ENCODE assay signal across 13 cellular contexts in genomic region chr16:84826558-84826941, GRCh38. TPM values are rescaled to one million over a fixed set of nuclear protein-coding genes. Genes with fewer than 3 reads are reported as not detected.
DNase-seq lines count a peak whose midpoint lies in the region; ATAC-seq and TF ChIP-seq lines count a peak whose summit lies in the region.
"Had no signal": no experiment of that assay in that cellular context is flagged by ENCODE, and none has a peak within 500 bp of the region (broad histone marks: within the 10 kb centered on the region; RNA-seq: fewer than 3 reads in every experiment).

No MANE protein-coding gene starts in this region.

- no peak for TF ChIP-seq CTCF in HFFc6 (IDR thresholded peaks at IDR 0.05)
- no peak for TF ChIP-seq CTCF in fibroblast of mammary gland (conservative IDR thresholded peaks at IDR 0.05; ENCODE audit: control insufficient read depth, insufficient read depth, low read depth, low read length)
- no peak for TF ChIP-seq CTCF in spleen (IDR thresholded peaks at IDR 0.05 in 8 of 11, conservative IDR thresholded peaks at IDR 0.05 in 3 of 11)

- H3K27ac Mint-ChIP-seq in HFFc6: peak overlapping the region; percentile 92
- H3K27ac Mint-ChIP-seq: CD4-positive, CD25-positive, alpha-beta regulatory T cell had no signal

- H3K4me1 ChIP-seq in mesodermal cell (ENCODE audit: control insufficient read depth, insufficient read depth, low read length, poor library complexity, severe bottlenecking) (peaks cover 6% of the 10 kb centered on the region), spleen (peaks cover 0 to 88% (median 29%) of the 10 kb centered on the region in 6 donors)

- 90 to 91% methylated on average over 12 of the region's 13 CpGs for WGBS in mesodermal cell (ENCODE audit: insufficient coverage in 2 of 2), 2 experiments
- 69 to 85% (median 80%) methylated on average over 13 of the region's 13 CpGs for WGBS in spleen, 5 donors

- no peak for ATAC-seq in GM21717 (IDR thresholded peaks at IDR 0.05; ENCODE audit: unreplicated experiment)

- peak overlapping the region; percentile 75; the same call in 1 of the 2 replicates for H3K4me3 Mint-ChIP-seq in HFFc6
- H3K4me3 Mint-ChIP-seq: CD4-positive, CD25-positive, alpha-beta regulatory T cell had no signal

- H3K4me3 ChIP-seq in fibroblast of mammary gland (ENCODE audit: control insufficient read depth, low read depth, low read length): no peak overlapping the region
- no peak overlapping the region for H3K4me3 ChIP-seq in mesodermal cell (ENCODE audit: extremely low read depth, insufficient read depth, low read length, poor library complexity, severe bottlenecking)
- H3K4me3 ChIP-seq in spleen: peak overlapping the region in 1 of 8 donors; percentile 16

- H3K27me3 Mint-ChIP-seq in HFFc6 (ENCODE audit: insufficient read depth): peaks cover 2% of the 10 kb centered on the region; the same call in 1 of the 2 replicates

- DNase-seq in HFFc6: peak; percentile 40
- peak; percentile 60 for DNase-seq in fibroblast of mammary gland (ENCODE audit: low read depth)
- DNase-seq in spleen: no peak
- DNase-seq in dermis blood vessel endothelial cell: no peak
- DNase-seq in NCI-H2227 treated with DMSO at 0.1 percent for 48 hours (lab: John Stamatoyannopoulos, UW): no peak
- no peak for DNase-seq in activated CD4-positive, CD25-positive, alpha-beta regulatory T cell treated with anti-CD3 and anti-CD28 coated beads, Interleukin-2, amount 50 U/mL, for 72 hours
- DNase-seq: CD4-positive, CD25-positive, alpha-beta regulatory T cell; kidney; NCI-H1105; NCI-H524 treated with DMSO at 0.1 percent for 48 hours had no signal

- H3K9me3 Mint-ChIP-seq in HFFc6: no peaks in the 10 kb centered on the region

- H3K27ac ChIP-seq in mesodermal cell (ENCODE audit: low read depth, low read length, severe bottlenecking) (peak overlapping the region; percentile 88), spleen (peak overlapping the region in 7 of 8 donors; percentile 38 to 85 (median 73))

- peaks cover 7% of the 10 kb centered on the region for H3K36me3 Mint-ChIP-seq in HFFc6 (ENCODE audit: low read depth)
- H3K36me3 Mint-ChIP-seq: CD4-positive, CD25-positive, alpha-beta regulatory T cell had no signal

- no peaks in the 10 kb centered on the region for H3K36me3 ChIP-seq in mesodermal cell (ENCODE audit: control insufficient read depth, insufficient read depth, low read length)
- H3K36me3 ChIP-seq in spleen: peaks cover 0 to 39% (median 0%) of the 10 kb centered on the region in 6 donors

- peaks cover 0 to 48% (median 2%) of the 10 kb centered on the region in 7 donors for H3K27me3 ChIP-seq in spleen (replicated peaks in 1 of 7)

- H3K4me1 Mint-ChIP-seq in HFFc6 (ENCODE audit: low read depth): peaks cover 69% of the 10 kb centered on the region
- H3K4me1 Mint-ChIP-seq: CD4-positive, CD25-positive, alpha-beta regulatory T cell had no signal

- no peak for TF ChIP-seq POLR2A in spleen (IDR thresholded peaks at IDR 0.05)

- intact Hi-C loops in spleen (cut with DNase I; ENCODE audit: low total_unique reads): loop anchor here (10.0 kb wide), 1 partner anchor 58 kb away; no protein-coding TSS in a partner anchor

- H3K9me3 ChIP-seq in mesodermal cell (ENCODE audit: control insufficient read depth, low read length) (no peaks in the 10 kb centered on the region), spleen (no peaks in the 10 kb centered on the region)

RNA-seq across cellular contexts. Expression of gene CRISPLD2, which starts 6.8 kb away (rescaled TPM):
- 10 to 100 TPM; 12.2 to 15.5 (median 13.6) TPM for total RNA-seq in HFFc6 (2021; fragmentation: NEBNext Ultra II Directional; extraction: Animal tissue kit (Norgen Biotek cat#: 25700))
- 4.2 TPM for polyA plus RNA-seq in mesodermal cell (2013, experiment 1 of 2)
- polyA plus RNA-seq in mesodermal cell (2013, experiment 2 of 2): 6.3 TPM
- total RNA-seq in spleen (100 to 1,000 TPM in 3 of 7 donors, 10 to 100 TPM in 4; 38.5 to 271 (median 92.8) TPM), dermis blood vessel endothelial cell (0.42 and 1.0 TPM in 2 replicates)
- polyA plus RNA-seq in spleen: 10 to 100 TPM in 1 of 3 donors, 1 to 10 TPM in 2; 7.9 to 12.3 (median 9.3) TPM
- total RNA-seq: HT1080 had no signal

Comparison
In these comparisons a context has a peak if more than half of its experiments do, and no peak if none do; other contexts are left out.
1. DNase-seq: peak in HFFc6 (single experiment) and fibroblast of mammary gland (single experiment); none in spleen (single experiment), dermis blood vessel endothelial cell (single experiment), NCI-H2227 treated with DMSO at 0.1 percent for 48 hours (single experiment) and activated CD4-positive, CD25-positive, alpha-beta regulatory T cell treated with anti-CD3 and anti-CD28 coated beads, Interleukin-2, amount 50 U/mL, for 72 hours (single experiment).